ENCODE assay signal across 11 cellular contexts in genomic region chr16:75254359-75254837, GRCh38. TPM values are rescaled to one million over a fixed set of nuclear protein-coding genes. Genes with fewer than 3 reads are reported as not detected.
DNase-seq lines count a peak whose midpoint lies in the region; ATAC-seq and TF ChIP-seq lines count a peak whose summit lies in the region.
"Had no signal": no experiment of that assay in that cellular context is flagged by ENCODE, and none has a peak within 500 bp of the region (broad histone marks: within the 10 kb centered on the region; RNA-seq: fewer than 3 reads in every experiment).

No MANE protein-coding gene starts in this region.

- H3K27me3 Mint-ChIP-seq in activated T-helper 1 cell treated with anti-CD3 and anti-CD28 coated beads, Interleukin-12 subunit alpha, Interleukin-12 subunit beta, Interleukin-2, Interleukin-4 antibody, amounts not matched to agents 30 ng/mL and 10 ng/mL and 1 ng/mL, durations not matched to agents 14 hours and 24 hours and 36 hours (ENCODE audit: insufficient read depth) = peaks cover 26% of the 10 kb centered on the region

- H3K27ac ChIP-seq in SJCRH30 = peak overlapping the region; percentile 17; the same call in 1 of the 2 replicates

- no peaks in the 10 kb centered on the region for H3K27me3 ChIP-seq in SJCRH30

- no peak overlapping the region for H3K27ac Mint-ChIP-seq in activated T-helper 1 cell treated with anti-CD3 and anti-CD28 coated beads, Interleukin-12 subunit alpha, Interleukin-12 subunit beta, Interleukin-2, Interleukin-4 antibody, amounts not matched to agents 30 ng/mL and 10 ng/mL and 1 ng/mL, durations not matched to agents 14 hours and 24 hours and 36 hours

- ATAC-seq in omental fat pad (ENCODE audit: low FRiP score) = peak; percentile 12

- no peak overlapping the region for H3K4me3 Mint-ChIP-seq in activated T-helper 1 cell treated with anti-CD3 and anti-CD28 coated beads, Interleukin-12 subunit alpha, Interleukin-12 subunit beta, Interleukin-2, Interleukin-4 antibody, amounts not matched to agents 30 ng/mL and 10 ng/mL and 1 ng/mL, durations not matched to agents 14 hours and 24 hours and 36 hours

- H3K4me1 ChIP-seq in SJCRH30 = peaks cover 49% of the 10 kb centered on the region

- H3K4me1 Mint-ChIP-seq in activated T-helper 1 cell treated with anti-CD3 and anti-CD28 coated beads, Interleukin-12 subunit alpha, Interleukin-12 subunit beta, Interleukin-2, Interleukin-4 antibody, amounts not matched to agents 30 ng/mL and 10 ng/mL and 1 ng/mL, durations not matched to agents 14 hours and 24 hours and 36 hours (ENCODE audit: low read depth) = no peaks in the 10 kb centered on the region

- H3K9me3 Mint-ChIP-seq in activated T-helper 1 cell treated with anti-CD3 and anti-CD28 coated beads, Interleukin-12 subunit alpha, Interleukin-12 subunit beta, Interleukin-2, Interleukin-4 antibody, amounts not matched to agents 30 ng/mL and 10 ng/mL and 1 ng/mL, durations not matched to agents 14 hours and 24 hours and 36 hours = no peaks in the 10 kb centered on the region

- in situ Hi-C loops in Caki2 (cut with HindIII; ENCODE audit: low pct_unique_long_range_greater_than_20kb, low sequenced_read_pairs) = no loop called here

- H3K4me3 ChIP-seq in SJCRH30 = no peak overlapping the region
- no peak overlapping the region for H3K4me3 ChIP-seq in fibroblast of the aortic adventitia (ENCODE audit: low read depth, low read length)

- TF ChIP-seq CTCF in fibroblast of the aortic adventitia (IDR thresholded peaks at IDR 0.05; ENCODE audit: insufficient read depth, low read length) = no peak
- no peak for TF ChIP-seq CTCF in omental fat pad (IDR thresholded peaks at IDR 0.05)

- H3K36me3 Mint-ChIP-seq in activated T-helper 1 cell treated with anti-CD3 and anti-CD28 coated beads, Interleukin-12 subunit alpha, Interleukin-12 subunit beta, Interleukin-2, Interleukin-4 antibody, amounts not matched to agents 30 ng/mL and 10 ng/mL and 1 ng/mL, durations not matched to agents 14 hours and 24 hours and 36 hours (ENCODE audit: low read depth) = no peaks in the 10 kb centered on the region

- intact Hi-C loops in posterior vena cava (cut with DNase I) = loop anchor here in 1 of 2 donors (10.0 kb wide), 1 partner anchor 50 kb away; no protein-coding TSS in a partner anchor
- intact Hi-C loops in activated T-helper 1 cell treated with anti-CD3 and anti-CD28 coated beads, Interleukin-12 subunit alpha, Interleukin-12 subunit beta, Interleukin-2, Interleukin-4 antibody, amounts not matched to agents 30 ng/mL and 10 ng/mL and 1 ng/mL, durations not matched to agents 14 hours and 24 hours and 36 hours (cut with micrococcal nuclease) = no loop called here

- H3K36me3 ChIP-seq in SJCRH30 = no peaks in the 10 kb centered on the region

- no peaks in the 10 kb centered on the region for H3K9me3 ChIP-seq in SJCRH30 (replicated peaks)

- DNase-seq in Caki2 (ENCODE audit: low read depth) = peak; percentile 92
- peak; percentile 59 to 63 for DNase-seq in SJCRH30
- peak; percentile 36 for DNase-seq in fibroblast of the aortic adventitia (ENCODE audit: low read depth)
- no peak for DNase-seq in omental fat pad (ENCODE audit: low spot score)
- no peak for DNase-seq in activated naive CD4-positive, alpha-beta T cell treated with anti-CD3 and anti-CD28 coated beads, Interleukin-2, amount 50 U/mL, for 16 hours
- DNase-seq in posterior vena cava (ENCODE audit: low spot score) = no peak
- DNase-seq in activated T-helper 1 cell treated with anti-CD3 and anti-CD28 coated beads, Interleukin-12 subunit alpha, Interleukin-12 subunit beta, Interleukin-2, Interleukin-4 antibody, amounts not matched to agents 30 ng/mL and 10 ng/mL and 1 ng/mL, durations not matched to agents 14 hours and 24 hours and 36 hours (ENCODE audit: low spot score) = no peak
- no peak for DNase-seq in stimulated activated CD4-positive, alpha-beta T cell treated with anti-CD3 and anti-CD28 coated beads, Interleukin-1b, Interleukin-23, amount 100 ng/mL, for 48 hours
- DNase-seq: DND-41, NCI-H2081 treated with DMSO at 0.1 percent for 48 hours had no signal

RNA-seq across cellular contexts. Expression of gene BCAR1, which starts 3.0 kb away (rescaled TPM):
- 85.7 and 94.2 TPM in 2 replicates for total RNA-seq in Caki2 (2014; rRNA removed; shearing (Covaris generic); ENCODE audit: low replicate concordance)
- total RNA-seq in SJCRH30 (2014; rRNA removed; shearing (Covaris generic)) = 17.4 and 21.7 TPM in 2 replicates
- total RNA-seq in fibroblast of the aortic adventitia (ENCODE audit: low replicate concordance) (26.9 and 33.4 TPM in 2 replicates), omental fat pad (10 to 100 TPM; 30.1 to 98.0 (median 38.0) TPM), posterior vena cava (100 to 1,000 TPM in 1 of 2 donors, 10 to 100 TPM in 1; 48.7 to 104 TPM)
- total RNA-seq in activated T-helper 1 cell treated with anti-CD3 and anti-CD28 coated beads, Interleukin-12 subunit alpha, Interleukin-12 subunit beta, Interleukin-2, Interleukin-4 antibody, amounts not matched to agents 30 ng/mL and 10 ng/mL and 1 ng/mL, durations not matched to agents 14 hours and 24 hours and 36 hours = 0.13 and 0.61 TPM in 2 replicates

RNA-seq across cellular contexts. Expression of gene CTRB1, which starts 35.6 kb away (rescaled TPM):
- total RNA-seq in Caki2 (2014; rRNA removed; shearing (Covaris generic); ENCODE audit: low replicate concordance) = not detected in 2 replicates
- total RNA-seq in SJCRH30 (2014; rRNA removed; shearing (Covaris generic)) = not detected in 2 replicates
- total RNA-seq in fibroblast of the aortic adventitia (ENCODE audit: low replicate concordance) (not detected in 2 replicates), omental fat pad (under 1 TPM in 1 of 4 donors, not detected in 3; 0.69 TPM), posterior vena cava (1 to 10 TPM in 1 of 2 donors, not detected in 1; 4.0 TPM)
- total RNA-seq in activated T-helper 1 cell treated with anti-CD3 and anti-CD28 coated beads, Interleukin-12 subunit alpha, Interleukin-12 subunit beta, Interleukin-2, Interleukin-4 antibody, amounts not matched to agents 30 ng/mL and 10 ng/mL and 1 ng/mL, durations not matched to agents 14 hours and 24 hours and 36 hours = not detected in 2 replicates
- total RNA-seq: activated CD8-positive, alpha-beta memory T cell treated with anti-CD3 and anti-CD28 coated beads for 36 hours had no signal

RNA-seq across cellular contexts. Expression of gene CTRB2, which starts 47.4 kb away (rescaled TPM):
- not detected in 2 replicates for total RNA-seq in Caki2 (2014; rRNA removed; shearing (Covaris generic); ENCODE audit: low replicate concordance)
- 0.56 TPM in 1 of 2 replicates, not detected in the other for total RNA-seq in SJCRH30 (2014; rRNA removed; shearing (Covaris generic))
- not detected in 2 replicates for total RNA-seq in fibroblast of the aortic adventitia (ENCODE audit: low replicate concordance)
- not detected for total RNA-seq in omental fat pad
- 1 to 10 TPM in 1 of 2 donors, under 1 TPM in 1; 0.79 to 9.1 TPM for total RNA-seq in posterior vena cava
- total RNA-seq in activated T-helper 1 cell treated with anti-CD3 and anti-CD28 coated beads, Interleukin-12 subunit alpha, Interleukin-12 subunit beta, Interleukin-2, Interleukin-4 antibody, amounts not matched to agents 30 ng/mL and 10 ng/mL and 1 ng/mL, durations not matched to agents 14 hours and 24 hours and 36 hours = not detected in 2 replicates
- total RNA-seq: activated CD8-positive, alpha-beta memory T cell treated with anti-CD3 and anti-CD28 coated beads for 36 hours had no signal

Comparison
In these comparisons a context has a peak if more than half of its experiments do, and no peak if none do; other contexts are left out.
1. DNase-seq: peak in Caki2 (single experiment), SJCRH30 (2 of 2) and fibroblast of the aortic adventitia (single experiment); none in omental fat pad (single experiment), activated naive CD4-positive, alpha-beta T cell treated with anti-CD3 and anti-CD28 coated beads, Interleukin-2, amount 50 U/mL, for 16 hours (single experiment), posterior vena cava (single experiment), activated T-helper 1 cell treated with anti-CD3 and anti-CD28 coated beads, Interleukin-12 subunit alpha, Interleukin-12 subunit beta, Interleukin-2, Interleukin-4 antibody, amounts not matched to agents 30 ng/mL and 10 ng/mL and 1 ng/mL, durations not matched to agents 14 hours and 24 hours and 36 hours (single experiment) and stimulated activated CD4-positive, alpha-beta T cell treated with anti-CD3 and anti-CD28 coated beads, Interleukin-1b, Interleukin-23, amount 100 ng/mL, for 48 hours (single experiment).
2. RNA of gene BCAR1, which starts 3.0 kb away (total RNA-seq): 48.7 to 104 TPM in posterior vena cava, 85.7 to 94.2 TPM in Caki2, 30.1 to 98.0 TPM in omental fat pad, 26.9 to 33.4 TPM in fibroblast of the aortic adventitia and 17.4 to 21.7 TPM in SJCRH30; 0.13 to 0.61 TPM in activated T-helper 1 cell treated with anti-CD3 and anti-CD28 coated beads, Interleukin-12 subunit alpha, Interleukin-12 subunit beta, Interleukin-2, Interleukin-4 antibody, amounts not matched to agents 30 ng/mL and 10 ng/mL and 1 ng/mL, durations not matched to agents 14 hours and 24 hours and 36 hours; every median in the first group is over 10 times any median in the second.